In the genomic region with DNA sequence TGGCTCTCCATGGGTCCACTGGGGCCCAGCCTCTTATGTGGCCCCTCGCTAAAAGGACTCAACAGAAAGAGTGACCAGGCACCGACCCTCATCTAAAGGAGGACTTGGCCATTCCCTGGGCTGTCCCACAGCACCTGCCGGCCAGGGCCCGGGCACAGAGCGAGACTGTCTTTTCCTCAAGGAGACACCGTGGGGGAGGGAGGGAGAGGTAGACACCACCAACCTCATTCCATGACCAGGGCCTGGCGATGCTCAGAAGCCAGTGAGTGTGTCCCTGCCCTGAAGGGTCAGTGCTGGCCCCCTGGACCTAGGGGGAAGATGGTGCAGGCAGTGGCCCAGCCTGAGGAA, we compare ENCODE assay signal across 1 cellular context.
TF ChIP-seq lines count a peak whose summit lies in the region.

No MANE protein-coding gene starts in this region.

TF ChIP-seq in WTC11, 78 proteins besides CTCF, POLR2A, EP300 and RAD21 (continued from another document):
- TF ChIP-seq TEAD4 (CRISPR knock-in tag; IDR thresholded peaks at IDR 0.05) (no peak), CBFB (CRISPR knock-in tag; IDR thresholded peaks at IDR 0.05; ENCODE audit: low read depth) (no peak), EMX1 (CRISPR knock-in tag; IDR thresholded peaks at IDR 0.05) (no peak)
TF ChIP-seq in WTC11: peak in this region for 0.
